Comparison of ENCODE assay signal across 17 cellular contexts in genomic region chr11:14424096-14424495, GRCh38.
DNase-seq lines count a peak whose midpoint lies in the region; ATAC-seq, FAIRE-seq and TF ChIP-seq lines count a peak whose summit lies in the region.
"Had no signal": no experiment of that assay in that cellular context is flagged by ENCODE, and none has a peak within 500 bp of the region (broad histone marks: within the 10 kb centered on the region; RNA-seq: fewer than 3 reads in every experiment).

No MANE protein-coding gene starts in this region.

- H3K4me2 ChIP-seq in A549 = peak overlapping the region; percentile 76
- H3K4me2 ChIP-seq: GM23338 had no signal

- intact Hi-C loops in right lobe of liver (cut with DNase I) = no loop called here

- H3K9me3 ChIP-seq in A549 = no peaks in the 10 kb centered on the region
- H3K9me3 ChIP-seq in right lobe of liver = no peaks in the 10 kb centered on the region
- H3K9me3 ChIP-seq: ascending aorta, esophagus squamous epithelium, tibial artery had no signal

- CTCF ChIA-PET in A549 (lab: Yijun Ruan, JAX) = interaction anchor here (1.2 to 8.5 kb wide), 3 partner anchors 23 to 124 kb away, joined by 3 to 77 read pairs (median 18); no protein-coding TSS in a partner anchor

- H3K27ac ChIP-seq in A549 (peak overlapping the region; percentile 44 to 85), right lobe of liver (no peak overlapping the region)

- POLR2A ChIA-PET in A549 (lab: Yijun Ruan, JAX) = no interaction called here

- no peak for DNase-seq in A549 (ENCODE audit: low read depth in 1 of 2, low spot score in 1 of 2)
- DNase-seq in H54 (ENCODE audit: insufficient read length, low spot score) = no peak
- peak; percentile 62 for DNase-seq in amniotic epithelial cell (ENCODE audit: low read depth)
- DNase-seq in foreskin fibroblast = peak; percentile 61 to 76
- DNase-seq in GM20000 (ENCODE audit: low spot score) = no peak
- no peak for DNase-seq in right lobe of liver
- DNase-seq in OCI-M1 (lab: John Stamatoyannopoulos, UW) = no peak
- DNase-seq in activated CD4-positive, alpha-beta T cell treated with anti-CD3 and anti-CD28 coated beads, Interleukin-2, amount 50 U/mL, for 4 hours = no peak
- DNase-seq: activated CD4-positive, alpha-beta T cell treated with anti-CD3 and anti-CD28 coated beads, Interleukin-2, amount 50 U/mL, for 48 hours; esophagus squamous epithelium; retina; SIG-M5; stimulated activated CD4-positive, alpha-beta T cell treated with anti-CD3 and anti-CD28 coated beads, Interleukin-2, amount 100 ng/mL, for 24 hours; tibial artery had no signal

- TF ChIP-seq RAD21 in A549 (conservative IDR thresholded peaks at IDR 0.05 in 1 of 2, IDR thresholded peaks at IDR 0.05 in 1 of 2) = no peak

- ATAC-seq in A549 (no peak), right lobe of liver (no peak)
- ATAC-seq: GM23338 had no signal

- FAIRE-seq in A549 (lab: Jason Lieb, UNC) = no peak
- FAIRE-seq in H54 (lab: Jason Lieb, UNC) = peak; percentile 30

- no peak for TF ChIP-seq EP300 in A549 (IDR thresholded peaks at IDR 0.05)

- H3K4me3 ChIP-seq in A549 (no peak overlapping the region), foreskin fibroblast (ENCODE audit: low read depth in 1 of 2, low read length in 2 of 2) (no peak overlapping the region), right lobe of liver (no peak overlapping the region)
- H3K4me3 ChIP-seq: ascending aorta, esophagus squamous epithelium, GM23338, lung, tibial artery had no signal

- H3K4me1 ChIP-seq in A549 = peaks cover 35% of the 10 kb centered on the region
- no peaks in the 10 kb centered on the region for H3K4me1 ChIP-seq in right lobe of liver

- TF ChIP-seq POLR2A in A549 (IDR thresholded peaks at IDR 0.05; ENCODE audit: low read length) = no peak
- no peak for TF ChIP-seq POLR2A in H54 (IDR thresholded peaks at IDR 0.05; ENCODE audit: low read depth, low read length)
- no peak for TF ChIP-seq POLR2A in right lobe of liver (IDR thresholded peaks at IDR 0.05)

- no peaks in the 10 kb centered on the region for H3K36me3 ChIP-seq in right lobe of liver
- H3K36me3 ChIP-seq: ascending aorta, esophagus squamous epithelium, tibial artery had no signal

- no peak for TF ChIP-seq CTCF in A549 (IDR thresholded peaks at IDR 0.05)
- TF ChIP-seq CTCF in foreskin fibroblast (IDR thresholded peaks at IDR 0.05; ENCODE audit: low read depth, low read length) = no peak
- no peak for TF ChIP-seq CTCF in GM20000 (IDR thresholded peaks at IDR 0.05; ENCODE audit: extremely low read depth, missing control alignments)
- no peak for TF ChIP-seq CTCF in right lobe of liver (IDR thresholded peaks at IDR 0.05)

- H3K27me3 ChIP-seq in right lobe of liver = no peaks in the 10 kb centered on the region
- H3K27me3 ChIP-seq: ascending aorta, esophagus squamous epithelium, tibial artery had no signal

TF ChIP-seq in A549, 52 proteins besides CTCF, POLR2A, EP300 and RAD21:
- no peak for TF ChIP-seq HOXA7 (CRISPR knock-in tag; IDR thresholded peaks at IDR 0.05)
- TF ChIP-seq FOXS1 (CRISPR knock-in tag; IDR thresholded peaks at IDR 0.05) = no peak
- TF ChIP-seq E2F6 (IDR thresholded peaks at IDR 0.05; ENCODE audit: borderline replicate concordance, low read depth) = no peak
- no peak for TF ChIP-seq CHD2 (IDR thresholded peaks at IDR 0.05; ENCODE audit: low read length, partially characterized antibody)
- no peak for TF ChIP-seq POLR2AphosphoS2 (conservative IDR thresholded peaks at IDR 0.05; ENCODE audit: low read length)
- no peak for TF ChIP-seq RNF2 (IDR thresholded peaks at IDR 0.05; ENCODE audit: borderline replicate concordance, low read depth)
- TF ChIP-seq HES2 (IDR thresholded peaks at IDR 0.05) = no peak
- TF ChIP-seq ATOH8 (CRISPR knock-in tag; IDR thresholded peaks at IDR 0.05; ENCODE audit: low read depth) = no peak
- no peak for TF ChIP-seq SMC3 (IDR thresholded peaks at IDR 0.05)
- no peak for TF ChIP-seq KDM5A (IDR thresholded peaks at IDR 0.05)
- TF ChIP-seq BCL3 (IDR thresholded peaks at IDR 0.05) = no peak
- TF ChIP-seq NFE2L2 (conservative IDR thresholded peaks at IDR 0.05; ENCODE audit: low read length) = no peak
- TF ChIP-seq RARB (CRISPR knock-in tag; IDR thresholded peaks at IDR 0.05) = no peak
- TF ChIP-seq HEYL (CRISPR knock-in tag; IDR thresholded peaks at IDR 0.05) = no peak
- no peak for TF ChIP-seq JUN (IDR thresholded peaks at IDR 0.05)
- TF ChIP-seq ZFP36 (IDR thresholded peaks at IDR 0.05; ENCODE audit: borderline replicate concordance, partially characterized antibody) = no peak
- no peak for TF ChIP-seq HOXB13 (CRISPR knock-in tag; IDR thresholded peaks at IDR 0.05; ENCODE audit: low read depth)
- TF ChIP-seq MYC (IDR thresholded peaks at IDR 0.05; ENCODE audit: borderline replicate concordance, low read length) = no peak

Comparison
In these comparisons a context has a peak if more than half of its experiments do, and no peak if none do; other contexts are left out.
1. DNase-seq: peak in amniotic epithelial cell (single experiment) and foreskin fibroblast (2 of 2); none in A549 (0 of 2), H54 (single experiment), GM20000 (single experiment), right lobe of liver (0 of 3), OCI-M1 (single experiment) and activated CD4-positive, alpha-beta T cell treated with anti-CD3 and anti-CD28 coated beads, Interleukin-2, amount 50 U/mL, for 4 hours (0 of 2).
2. H3K27ac ChIP-seq: peak in A549 (2 of 2); none in right lobe of liver (0 of 3).